1 cellular context compared by ENCODE assay signal in genomic region chr12:107685360-107686248, GRCh38.
TF ChIP-seq lines count a peak whose summit lies in the region.

PWP1 (plus strand) TSS chr12:107685799; CDS start chr12:107685900, 101 bp downstream.

TF ChIP-seq in HepG2, 621 proteins besides CTCF, POLR2A, EP300 and RAD21 (continued from another document and continues in another):
- no peak for TF ChIP-seq ZNF597 (CRISPR knock-in tag; IDR thresholded peaks at IDR 0.05)
- TF ChIP-seq RFX5 (IDR thresholded peaks at IDR 0.05; ENCODE audit: low read depth, low read length) = 0 out of 2 replicates have a peak, but pooled peaks have one; percentile 46
- TF ChIP-seq ZNF275 (CRISPR knock-in tag; IDR thresholded peaks at IDR 0.05; ENCODE audit: borderline replicate concordance) = peak; percentile 83; the same call in 1 of the 2 replicates
- TF ChIP-seq ZNF318 (CRISPR knock-in tag; IDR thresholded peaks at IDR 0.05) = peak; percentile 90; the same call in 1 of the 2 replicates
- TF ChIP-seq RBM22 (optimal IDR thresholded peaks at IDR 0.05; ENCODE audit: low read length) = no peak
- no peak for TF ChIP-seq SETDB1 (CRISPR knock-in tag; IDR thresholded peaks at IDR 0.05; ENCODE audit: borderline replicate concordance)
- TF ChIP-seq SMC3 (IDR thresholded peaks at IDR 0.05; ENCODE audit: low read length) = no peak; the same call in 1 of the 2 replicates
- no peak for TF ChIP-seq PCBP2 (optimal IDR thresholded peaks at IDR 0.05; ENCODE audit: low read depth, low read length, poor library complexity, severe bottlenecking)
- peak; percentile 59; the same call in 1 of the 2 replicates for TF ChIP-seq TBX2 (CRISPR knock-in tag; IDR thresholded peaks at IDR 0.05; ENCODE audit: borderline replicate concordance)
- peak; percentile 71; the same call in 1 of the 2 replicates for TF ChIP-seq BCL6 (CRISPR knock-in tag; IDR thresholded peaks at IDR 0.05)
- peak; percentile 29; the same call in 1 of the 2 replicates for TF ChIP-seq CEBPG (CRISPR knock-in tag; IDR thresholded peaks at IDR 0.05)
- peak; percentile 43; the same call in 1 of the 2 replicates for TF ChIP-seq ZNF761 (CRISPR knock-in tag; conservative IDR thresholded peaks at IDR 0.05)
- peak; percentile 94 for TF ChIP-seq ZNF792 (CRISPR knock-in tag; IDR thresholded peaks at IDR 0.05)
- no peak for TF ChIP-seq KDM6A (CRISPR knock-in tag; IDR thresholded peaks at IDR 0.05; ENCODE audit: low read depth)
- TF ChIP-seq SIX1 (CRISPR knock-in tag; IDR thresholded peaks at IDR 0.05; ENCODE audit: borderline replicate concordance) = no peak
- TF ChIP-seq PRDM4 (CRISPR knock-in tag; IDR thresholded peaks at IDR 0.05; ENCODE audit: borderline replicate concordance) = no peak
- no peak; the same call in 1 of the 2 replicates for TF ChIP-seq ZNF326 (CRISPR knock-in tag; IDR thresholded peaks at IDR 0.05; ENCODE audit: borderline replicate concordance)
- TF ChIP-seq ZNF691 (CRISPR knock-in tag; IDR thresholded peaks at IDR 0.05; ENCODE audit: borderline replicate concordance, low read depth) = 0 out of 2 replicates have a peak, but pooled peaks have one; percentile 45
- TF ChIP-seq E2F2 (CRISPR knock-in tag; IDR thresholded peaks at IDR 0.05; ENCODE audit: borderline replicate concordance) = 0 out of 2 replicates have a peak, but pooled peaks have one; percentile 47
- TF ChIP-seq GFI1 (CRISPR knock-in tag; IDR thresholded peaks at IDR 0.05; ENCODE audit: borderline replicate concordance) = 0 out of 2 replicates have a peak, but pooled peaks have one; percentile 25
- TF ChIP-seq AHDC1 (CRISPR knock-in tag; IDR thresholded peaks at IDR 0.05; ENCODE audit: borderline replicate concordance) = peak; percentile 34
- peak; percentile 75; the same call in 1 of the 2 replicates for TF ChIP-seq AKAP8 (CRISPR knock-in tag; IDR thresholded peaks at IDR 0.05)
- TF ChIP-seq ZNF558 (CRISPR knock-in tag; IDR thresholded peaks at IDR 0.05; ENCODE audit: borderline replicate concordance) = peak; percentile 37; the same call in 1 of the 2 replicates
- TF ChIP-seq KLF13 (CRISPR knock-in tag; IDR thresholded peaks at IDR 0.05) = no peak
- TF ChIP-seq POLR2G (IDR thresholded peaks at IDR 0.05; ENCODE audit: low read depth, low read length) = peak; percentile 86
- no peak for TF ChIP-seq AFF4 (CRISPR knock-in tag; IDR thresholded peaks at IDR 0.05)
- peak; percentile 64 for TF ChIP-seq SKI (IDR thresholded peaks at IDR 0.05; ENCODE audit: partially characterized antibody)
